Comparison of ENCODE assay signal across 7 cellular contexts in the genomic region with DNA sequence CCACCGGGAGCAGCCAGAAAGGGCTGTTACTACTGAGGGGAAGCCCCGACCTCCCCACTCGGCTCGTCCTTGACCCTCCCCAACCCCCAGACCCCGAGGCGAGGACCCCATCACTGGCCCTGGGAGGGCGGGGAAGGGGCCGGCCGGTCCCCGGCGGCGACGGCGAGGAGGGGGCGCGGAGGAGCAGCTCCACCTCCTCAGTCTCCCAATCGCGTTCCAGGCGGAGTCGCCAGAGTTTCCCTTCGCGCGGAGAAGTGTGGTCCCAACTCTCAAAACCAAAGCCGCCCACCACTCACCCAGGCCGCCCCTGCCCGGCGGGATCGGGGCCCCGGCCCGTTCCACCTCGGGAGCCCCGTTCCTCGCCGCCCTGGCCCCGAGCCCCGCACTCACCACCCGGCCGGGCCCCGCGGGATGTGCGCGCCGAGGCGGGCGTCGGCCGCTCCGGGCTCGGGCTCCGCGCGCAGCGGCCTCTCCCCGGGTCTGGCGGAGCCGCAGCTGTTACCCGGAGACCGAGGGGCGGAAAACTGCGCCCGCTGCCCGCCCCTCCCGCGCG. TPM values are rescaled to one million over a fixed set of nuclear protein-coding genes. Genes with fewer than 3 reads are reported as not detected.
DNase-seq lines count a peak whose midpoint lies in the region; ATAC-seq and TF ChIP-seq lines count a peak whose summit lies in the region.

No MANE protein-coding gene starts in this region.

- ATAC-seq in GM18511 (IDR thresholded peaks at IDR 0.05; ENCODE audit: unreplicated experiment): peak; percentile 41
- ATAC-seq in IMR-90 (ENCODE audit: low read depth): peak; percentile 60
- ATAC-seq in HG02852 (IDR thresholded peaks at IDR 0.05; ENCODE audit: unreplicated experiment): no peak

- H4K20me1 ChIP-seq in IMR-90 (ENCODE audit: insufficient read depth, low read length): peaks cover 30% of the 10 kb centered on the region

- H3K23ac ChIP-seq in IMR-90 (ENCODE audit: low read depth, low read length): no peak overlapping the region

- no peaks in the 10 kb centered on the region for H3K9me3 ChIP-seq in IMR-90 (ENCODE audit: control insufficient read depth, insufficient read depth, low read length)
- no peaks in the 10 kb centered on the region for H3K9me3 ChIP-seq in iPS-20b (ENCODE audit: insufficient read depth, low read depth, low read length)

- H2AFZ ChIP-seq in IMR-90 (replicated peaks; ENCODE audit: low read length, poor library complexity): peak overlapping the region; percentile 98

- H3K9me1 ChIP-seq in IMR-90 (ENCODE audit: insufficient read depth, low read length): peaks cover 16% of the 10 kb centered on the region

- H3K9ac ChIP-seq in IMR-90 (ENCODE audit: low read depth, low read length) (peak overlapping the region; percentile 43), iPS-20b (ENCODE audit: low read depth, low read length) (peak overlapping the region; percentile 84; the same call in 1 of the 2 replicates)

- H3K36me3 ChIP-seq in IMR-90 (ENCODE audit: control insufficient read depth, insufficient read depth, low read length) (peaks cover 18% of the 10 kb centered on the region), iPS-20b (ENCODE audit: insufficient read depth, low read depth, low read length) (peaks cover 47% of the 10 kb centered on the region)

- 1% methylated on average over 41 of the region's 65 CpGs; no CpG with 5 or more reads in 1 of the 2 experiments for WGBS in IMR-90 (ENCODE audit: extremely low coverage in 2 of 2, insufficient read length in 1 of 2), 2 experiments

- dilution Hi-C loops in IMR-90 (cut with HindIII; ENCODE audit: low sequenced_read_pairs, unreplicated experiment): no loop called here

- H2BK20ac ChIP-seq in IMR-90 (ENCODE audit: low read depth, low read length): no peak overlapping the region

- no peaks in the 10 kb centered on the region for H3K27me3 ChIP-seq in IMR-90 (ENCODE audit: control insufficient read depth, insufficient read depth, low read length)
- no peaks in the 10 kb centered on the region for H3K27me3 ChIP-seq in iPS-20b (ENCODE audit: insufficient read depth, low read length)

- POLR2A ChIA-PET in IMR-90 (lab: Charles Lee; ENCODE audit: unreplicated experiment): no interaction called here

- H4K8ac ChIP-seq in IMR-90 (ENCODE audit: low read depth in 2 of 2, low read length in 2 of 2): peak overlapping the region in 1 of 2 experiments; percentile 80; a peak in 3 of 4 replicates

- H3K4me1 ChIP-seq in IMR-90 (ENCODE audit: control insufficient read depth, insufficient read depth, low read length): peaks cover 29% of the 10 kb centered on the region
- peaks cover 19% of the 10 kb centered on the region; the same call in 1 of the 2 replicates for H3K4me1 ChIP-seq in iPS-20b (ENCODE audit: insufficient read depth, low read length)

- intact Hi-C loops in IMR-90 (cut with micrococcal nuclease): no loop called here

- H2AK5ac ChIP-seq in IMR-90 (ENCODE audit: low read depth, low read length): no peak overlapping the region

- H3K4ac ChIP-seq in IMR-90 (ENCODE audit: low read depth, low read length): peak overlapping the region; percentile 60

- in situ Hi-C loops in IMR-90 (cut with MboI; ENCODE audit: low sequenced_read_pairs): no loop called here

- peak overlapping the region; percentile 50 for H2BK5ac ChIP-seq in IMR-90 (ENCODE audit: low read depth, low read length, poor library complexity, severe bottlenecking)

- H3K14ac ChIP-seq in IMR-90 (replicated peaks; ENCODE audit: low read depth, low read length): 0 out of 2 replicates have a peak overlapping the region, but pooled peaks have one; percentile 60

- no peak overlapping the region; the same call in 1 of the 2 replicates for H4K91ac ChIP-seq in IMR-90 (ENCODE audit: insufficient read depth, low read depth, low read length)

- H3K56ac ChIP-seq in IMR-90 (ENCODE audit: extremely low read depth, insufficient read depth, low read length): no peak overlapping the region

- CTCF ChIA-PET in IMR-90 (lab: Yijun Ruan, JAX): interaction anchor here (1.2 kb wide), 1 partner anchor 28 kb away, joined by 3 read pairs; no protein-coding TSS in a partner anchor

- peak; percentile 18 for DNase-seq in IMR-90
- peak; percentile 75 for DNase-seq in astrocyte of the hippocampus (ENCODE audit: low read depth, low spot score)
- no peak for DNase-seq in skeletal muscle cell (ENCODE audit: low read depth)
- no peak for DNase-seq in 8988T

- H3K27ac ChIP-seq in IMR-90 (ENCODE audit: insufficient read depth, low read length): peak overlapping the region; percentile 19; the same call in 1 of the 2 replicates
- H3K27ac ChIP-seq in iPS-20b (ENCODE audit: low read length): no peak overlapping the region

- H3K79me1 ChIP-seq in IMR-90 (ENCODE audit: low read depth in 1 of 2, low read length in 2 of 2): peaks cover 21 to 52% of the 10 kb centered on the region in 2 experiments; a peak in 3 of 4 replicates

- TF ChIP-seq POLR2A in IMR-90 (IDR thresholded peaks at IDR 0.05; ENCODE audit: low read depth, low read length): no peak

- BruUV-seq in IMR-90 (replicated peaks; lab: Mats Ljungman, UMichigan): no TSS peak

- peak overlapping the region; percentile 71 for H3K4me2 ChIP-seq in IMR-90 (ENCODE audit: low read depth, low read length)

- no peak for TF ChIP-seq CTCF in IMR-90 (conservative IDR thresholded peaks at IDR 0.05; ENCODE audit: low read depth, low read length)

- no peak overlapping the region; the same call in 1 of the 2 replicates for H3K18ac ChIP-seq in IMR-90 (ENCODE audit: low read depth, low read length)

- H3K4me3 ChIP-seq in IMR-90 (ENCODE audit: insufficient read depth, low read depth, low read length) (peak overlapping the region; percentile 50), iPS-20b (ENCODE audit: low read length) (peak overlapping the region; percentile 84), skeletal muscle cell (ENCODE audit: low read depth, low read length) (peak overlapping the region; percentile 65)

- no peak overlapping the region for H2BK15ac ChIP-seq in IMR-90 (ENCODE audit: low read depth, low read length)

- no peak overlapping the region for H2BK120ac ChIP-seq in IMR-90 (ENCODE audit: low read depth, low read length)

- H4K5ac ChIP-seq in IMR-90 (ENCODE audit: low read depth, low read length): no peak overlapping the region

- H2AK9ac ChIP-seq in IMR-90 (replicated peaks; ENCODE audit: low read depth, low read length, poor library complexity): peak overlapping the region; percentile 90

- TF ChIP-seq RAD21 in IMR-90 (IDR thresholded peaks at IDR 0.05; ENCODE audit: low read length): no peak

TF ChIP-seq in IMR-90, 13 proteins besides CTCF, POLR2A, EP300 and RAD21 (continues in another document):
- no peak for TF ChIP-seq MAFK (IDR thresholded peaks at IDR 0.05; ENCODE audit: low read depth, low read length)
- no peak for TF ChIP-seq CEBPB (IDR thresholded peaks at IDR 0.05; ENCODE audit: low read depth, low read length)
- no peak for TF ChIP-seq FOS (IDR thresholded peaks at IDR 0.05; ENCODE audit: low read depth, low read length)
- TF ChIP-seq, protein P1, sequence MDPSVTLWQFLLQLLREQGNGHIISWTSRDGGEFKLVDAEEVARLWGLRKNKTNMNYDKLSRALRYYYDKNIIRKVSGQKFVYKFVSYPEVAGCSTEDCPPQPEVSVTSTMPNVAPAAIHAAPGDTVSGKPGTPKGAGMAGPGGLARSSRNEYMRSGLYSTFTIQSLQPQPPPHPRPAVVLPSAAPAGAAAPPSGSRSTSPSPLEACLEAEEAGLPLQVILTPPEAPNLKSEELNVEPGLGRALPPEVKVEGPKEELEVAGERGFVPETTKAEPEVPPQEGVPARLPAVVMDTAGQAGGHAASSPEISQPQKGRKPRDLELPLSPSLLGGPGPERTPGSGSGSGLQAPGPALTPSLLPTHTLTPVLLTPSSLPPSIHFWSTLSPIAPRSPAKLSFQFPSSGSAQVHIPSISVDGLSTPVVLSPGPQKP (IDR thresholded peaks at IDR 0.05; ENCODE audit: borderline replicate concordance, low read depth, low read length): no peak
- TF ChIP-seq, protein P2, sequence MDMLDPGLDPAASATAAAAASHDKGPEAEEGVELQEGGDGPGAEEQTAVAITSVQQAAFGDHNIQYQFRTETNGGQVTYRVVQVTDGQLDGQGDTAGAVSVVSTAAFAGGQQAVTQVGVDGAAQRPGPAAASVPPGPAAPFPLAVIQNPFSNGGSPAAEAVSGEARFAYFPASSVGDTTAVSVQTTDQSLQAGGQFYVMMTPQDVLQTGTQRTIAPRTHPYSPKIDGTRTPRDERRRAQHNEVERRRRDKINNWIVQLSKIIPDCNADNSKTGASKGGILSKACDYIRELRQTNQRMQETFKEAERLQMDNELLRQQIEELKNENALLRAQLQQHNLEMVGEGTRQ (IDR thresholded peaks at IDR 0.05; ENCODE audit: low read depth, low read length): no peak
- no peak for TF ChIP-seq SMC3 (IDR thresholded peaks at IDR 0.05; ENCODE audit: low read depth, low read length)
- no peak for TF ChIP-seq BHLHE40 (IDR thresholded peaks at IDR 0.05; ENCODE audit: low read depth, low read length)
- TF ChIP-seq MAZ (IDR thresholded peaks at IDR 0.05; ENCODE audit: borderline replicate concordance, low read depth, low read length): no peak; the same call in 1 of the 2 replicates
- no peak for TF ChIP-seq NFE2L2 (IDR thresholded peaks at IDR 0.05; ENCODE audit: low read depth, low read length)
- no peak for TF ChIP-seq RFX5 (IDR thresholded peaks at IDR 0.05; ENCODE audit: low read depth, low read length)
- TF ChIP-seq CHD1 (IDR thresholded peaks at IDR 0.05; ENCODE audit: low read depth, low read length): no peak

RNA-seq across cellular contexts. Expression of gene PLXNB1, which starts 0.9 kb away (rescaled TPM):
- total RNA-seq in IMR-90 (2012; rRNA removed): 5.2 and 9.2 TPM in 2 replicates
- 25.3 and 27.0 TPM in 2 replicates for polyA plus RNA-seq in IMR-90 (2012; rRNA removed)
- 11.3 and 16.3 TPM in 2 replicates for polyA plus RNA-seq in IMR-90 (2012; cell fraction: cytosol; rRNA removed)
- 156 and 317 TPM in 2 replicates for polyA plus RNA-seq in IMR-90 (2012; cell fraction: nucleus; rRNA removed; ENCODE audit: low replicate concordance)

RNA-seq across cellular contexts. Expression of gene CCDC51, which starts 11.0 kb away (rescaled TPM):
- 15.3 and 16.1 TPM in 2 replicates for total RNA-seq in IMR-90 (2012; rRNA removed)
- 11.0 TPM in 2 replicates for polyA plus RNA-seq in IMR-90 (2012; rRNA removed)
- polyA plus RNA-seq in IMR-90 (2012; cell fraction: cytosol; rRNA removed): 11.0 and 14.3 TPM in 2 replicates
- 4.0 and 4.7 TPM in 2 replicates for polyA plus RNA-seq in IMR-90 (2012; cell fraction: nucleus; rRNA removed; ENCODE audit: low replicate concordance)

RNA-seq across cellular contexts. Expression of gene TMA7, which starts 11.1 kb away (rescaled TPM):
- 81.9 and 131 TPM in 2 replicates for total RNA-seq in IMR-90 (2012; rRNA removed)
- polyA plus RNA-seq in IMR-90 (2012; rRNA removed): 220 and 240 TPM in 2 replicates
- 76.2 and 162 TPM in 2 replicates for polyA plus RNA-seq in IMR-90 (2012; cell fraction: cytosol; rRNA removed)
- 19.3 and 97.5 TPM in 2 replicates for polyA plus RNA-seq in IMR-90 (2012; cell fraction: nucleus; rRNA removed; ENCODE audit: low replicate concordance)

RNA-seq across cellular contexts. Expression of gene ATRIP, which starts 17.6 kb away (rescaled TPM):
- 7.2 and 10.8 TPM in 2 replicates for total RNA-seq in IMR-90 (2012; rRNA removed)
- polyA plus RNA-seq in IMR-90 (2012; rRNA removed): 6.8 and 7.2 TPM in 2 replicates
- polyA plus RNA-seq in IMR-90 (2012; cell fraction: cytosol; rRNA removed): 3.8 and 4.0 TPM in 2 replicates
- polyA plus RNA-seq in IMR-90 (2012; cell fraction: nucleus; rRNA removed; ENCODE audit: low replicate concordance): 8.2 and 14.4 TPM in 2 replicates

RNA-seq across cellular contexts. Expression of gene FBXW12, which starts 56.9 kb away (rescaled TPM):
- not detected in 2 replicates for total RNA-seq in IMR-90 (2012; rRNA removed)
- polyA plus RNA-seq in IMR-90 (2012; rRNA removed): not detected in 2 replicates
- polyA plus RNA-seq in IMR-90 (2012; cell fraction: cytosol; rRNA removed): not detected in 2 replicates
- polyA plus RNA-seq in IMR-90 (2012; cell fraction: nucleus; rRNA removed; ENCODE audit: low replicate concordance): 0.07 TPM in 1 of 2 replicates, not detected in the other

Comparison
In these comparisons a context has a peak if more than half of its experiments do, and no peak if none do; other contexts are left out.
1. DNase-seq: peak in IMR-90 (single experiment) and astrocyte of the hippocampus (single experiment); none in skeletal muscle cell (single experiment) and 8988T (single experiment).
2. Peak in every context shown above with its lines, with median percentiles within 50 percentile points of each other: H3K4me3 ChIP-seq.